In the genomic region with DNA sequence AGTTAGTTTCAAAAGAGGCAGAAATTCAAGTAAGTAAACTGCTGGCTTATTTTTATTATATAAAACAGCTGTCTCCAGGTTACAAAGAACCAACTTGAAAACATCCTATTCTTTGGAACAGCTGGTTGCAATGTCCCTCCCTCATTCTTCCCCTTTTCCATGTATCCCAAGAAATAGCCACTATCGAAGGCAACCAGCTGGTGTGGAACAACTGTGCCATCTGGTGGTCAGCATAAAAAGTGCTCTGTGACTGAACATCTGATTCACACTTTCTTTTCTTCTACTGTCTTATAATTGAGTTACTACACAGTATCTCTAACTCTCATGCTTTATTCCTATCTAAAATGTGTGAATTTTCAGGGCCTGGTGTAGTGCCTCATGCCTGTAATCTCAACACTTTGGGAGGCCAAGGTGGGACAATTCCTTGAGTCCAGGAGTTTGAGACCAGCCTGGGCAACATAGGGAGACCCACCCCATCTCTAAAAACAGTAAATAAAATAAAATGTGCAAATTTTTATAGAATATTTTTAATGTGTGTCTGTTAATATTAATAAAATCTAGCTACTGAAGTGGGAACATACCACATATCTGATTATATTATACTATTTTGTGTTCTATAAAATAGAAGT, we compare ENCODE assay signal across 8 cellular contexts. TPM values are rescaled to one million over a fixed set of nuclear protein-coding genes. Genes with fewer than 3 reads are reported as not detected.
DNase-seq lines count a peak whose midpoint lies in the region; ATAC-seq, FAIRE-seq and TF ChIP-seq lines count a peak whose summit lies in the region.

No MANE protein-coding gene starts in this region.

- H3K4me1 ChIP-seq in mesendoderm (ENCODE audit: control insufficient read depth, low read depth, low read length) (no peaks in the 10 kb centered on the region), tibial artery (peaks cover 0 to 18% (median 8%) of the 10 kb centered on the region in 4 donors)

- FAIRE-seq in GM12891 (lab: Jason Lieb, UNC) (peak; percentile 87), endometrium (lab: Jason Lieb, UNC) (peak; percentile 92)

- TF ChIP-seq POLR2A in GM12891 (IDR thresholded peaks at IDR 0.05; ENCODE audit: low read depth, low read length) = no peak

- WGBS in mesendoderm (ENCODE audit: extremely low coverage, insufficient coverage, low lambda C conversion rate) = no CpG with 5 or more reads among the region's 1 CpG

- no peak overlapping the region for H4K8ac ChIP-seq in mesendoderm (ENCODE audit: low read depth, low read length)

- H2BK120ac ChIP-seq in mesendoderm (ENCODE audit: low read depth, low read length) = no peak overlapping the region

- no peak overlapping the region for H3K4ac ChIP-seq in mesendoderm (ENCODE audit: low read depth, low read length)

- H3K4me3 ChIP-seq in AG09309 (ENCODE audit: control insufficient read depth, low read depth, low read length) (no peak overlapping the region), WI38 (ENCODE audit: low read depth, low read length) (no peak overlapping the region), mesendoderm (ENCODE audit: low read length) (no peak overlapping the region), tibial artery (no peak overlapping the region)

- DNase-seq in AG09309 (ENCODE audit: low read depth) (peak; percentile 25), GM12891 (ENCODE audit: insufficient read length, low spot score) (no peak), NCI-H2081 treated with DMSO at 0.1 percent for 48 hours (lab: John Stamatoyannopoulos, UW) (peak; percentile 39), mesendoderm (peak; percentile 81), tibial artery (peak in 1 of 2 donors; percentile 58)

- no peak overlapping the region for H3K9ac ChIP-seq in mesendoderm (ENCODE audit: low read length)

- H3K23ac ChIP-seq in mesendoderm (ENCODE audit: low read length) = no peak overlapping the region

- no peak overlapping the region for H2AK5ac ChIP-seq in mesendoderm (ENCODE audit: low read length)

- no peak overlapping the region for H3K56ac ChIP-seq in mesendoderm (ENCODE audit: low read length)

- no peak overlapping the region for H2BK5ac ChIP-seq in mesendoderm (ENCODE audit: low read length)

- H3K36me3 ChIP-seq in mesendoderm (ENCODE audit: control insufficient read depth, insufficient read depth, low read length) (no peaks in the 10 kb centered on the region), tibial artery (peaks cover 0 to 23% (median 5%) of the 10 kb centered on the region in 3 donors)

- no peaks in the 10 kb centered on the region for H3K79me2 ChIP-seq in mesendoderm (ENCODE audit: control insufficient read depth, insufficient read depth, low read length)

- H3K18ac ChIP-seq in mesendoderm (ENCODE audit: low read length) = no peak overlapping the region

- no peak overlapping the region for H4K5ac ChIP-seq in mesendoderm (ENCODE audit: low read length)

- no peaks in the 10 kb centered on the region for H3K79me1 ChIP-seq in mesendoderm (ENCODE audit: low read length)

- ATAC-seq in HG02970 (IDR thresholded peaks at IDR 0.05; ENCODE audit: low FRiP score, unreplicated experiment) = no peak

- H2BK15ac ChIP-seq in mesendoderm (replicated peaks; ENCODE audit: low read depth) = no peak overlapping the region

- H3K9me3 ChIP-seq in tibial artery = no peaks in the 10 kb centered on the region

- H3K27me3 ChIP-seq in mesendoderm (ENCODE audit: insufficient read depth, low read length, poor library complexity) (no peaks in the 10 kb centered on the region), tibial artery (no peaks in the 10 kb centered on the region)

- H3K27ac ChIP-seq in mesendoderm (ENCODE audit: low read depth, low read length) (no peak overlapping the region), tibial artery (no peak overlapping the region)

- intact Hi-C loops in tibial artery (cut with DNase I; ENCODE audit: low total_unique reads) = no loop called here

- no peak overlapping the region for H3K4me2 ChIP-seq in mesendoderm (ENCODE audit: low read length)

- TF ChIP-seq CTCF in AG09309 (IDR thresholded peaks at IDR 0.05; ENCODE audit: control insufficient read depth, insufficient read depth, low read depth, low read length, missing control alignments) (peak; percentile 87), WI38 (IDR thresholded peaks at IDR 0.05; ENCODE audit: low read depth, low read length) (peak; percentile 77), tibial artery (IDR thresholded peaks at IDR 0.05) (peak; percentile 81 to 88)

TF ChIP-seq in GM12891, 5 proteins besides CTCF, POLR2A, EP300 and RAD21:
- TF ChIP-seq PAX5 (IDR thresholded peaks at IDR 0.05; ENCODE audit: insufficient read depth, low read length, severe bottlenecking) = no peak
- TF ChIP-seq TAF1 (IDR thresholded peaks at IDR 0.05; ENCODE audit: low read depth, low read length) = no peak
- TF ChIP-seq POU2F2 (IDR thresholded peaks at IDR 0.05; ENCODE audit: low read depth, low read length) = no peak
- no peak for TF ChIP-seq POLR2AphosphoS5 (IDR thresholded peaks at IDR 0.05; ENCODE audit: low read depth, low read length)
- TF ChIP-seq SPI1 (IDR thresholded peaks at IDR 0.05; ENCODE audit: low read depth, low read length) = no peak

RNA-seq across cellular contexts. Expression of a gene that starts 9.6 kb away (rescaled TPM):
- 4.8 TPM for polyA plus RNA-seq in GM12891 (2012; ENCODE audit: low read depth, missing spikeins)
- polyA plus RNA-seq in mesendoderm (2013, experiment 1 of 2) = 13.7 TPM
- 14.6 TPM for polyA plus RNA-seq in mesendoderm (2013, experiment 2 of 2)
